In the genomic region with DNA sequence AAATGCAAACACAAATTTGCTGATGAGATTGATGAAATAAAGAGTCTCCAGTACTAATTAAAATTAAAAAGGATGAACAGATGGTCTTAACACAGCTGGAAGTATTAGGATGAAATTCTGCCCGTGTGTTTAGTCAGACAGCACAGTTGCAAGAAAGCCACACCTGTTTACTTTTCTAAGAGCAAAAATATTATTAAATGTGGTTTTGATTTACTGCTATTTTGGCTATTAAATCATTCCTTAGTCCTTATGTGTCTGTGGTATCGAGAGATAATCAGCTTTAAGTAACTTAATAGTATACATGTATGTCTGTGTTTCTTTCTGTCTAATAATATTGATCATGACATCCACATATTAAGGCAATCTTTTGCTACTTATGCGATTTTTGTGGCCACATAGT, we compare ENCODE assay signal across 16 cellular contexts.
DNase-seq lines count a peak whose midpoint lies in the region; TF ChIP-seq lines count a peak whose summit lies in the region.
"Had no signal": no experiment of that assay in that cellular context is flagged by ENCODE, and none has a peak within 500 bp of the region (broad histone marks: within the 10 kb centered on the region; RNA-seq: fewer than 3 reads in every experiment).

No MANE protein-coding gene starts in this region.

- H3K4me3 Mint-ChIP-seq in osteocyte (ENCODE audit: unreplicated experiment): no peak overlapping the region
- H3K4me3 Mint-ChIP-seq: B cell; CD4-positive, alpha-beta T cell; H9 had no signal

- H3K27me3 Mint-ChIP-seq in osteocyte (ENCODE audit: unreplicated experiment): no peaks in the 10 kb centered on the region
- H3K27me3 Mint-ChIP-seq: B cell; CD4-positive, alpha-beta T cell had no signal

- peaks cover 31% of the 10 kb centered on the region for H3K36me3 Mint-ChIP-seq in osteocyte (ENCODE audit: unreplicated experiment)

- peaks cover 43% of the 10 kb centered on the region for H3K4me1 Mint-ChIP-seq in osteocyte (ENCODE audit: unreplicated experiment)
- H3K4me1 Mint-ChIP-seq: B cell had no signal

- TF ChIP-seq CTCF in osteocyte (IDR thresholded peaks at IDR 0.05): no peak

- DNase-seq in DMS 273 treated with DMSO at 0.1 percent for 48 hours (lab: John Stamatoyannopoulos, UW) (peak; percentile 32), NCI-H2171 (lab: John Stamatoyannopoulos, UW) (peak; percentile 50), NCI-H82 (lab: John Stamatoyannopoulos, UW) (peak; percentile 67), osteocyte (ENCODE audit: extremely low spot score, unreplicated experiment) (no peak), NCI-H2107 treated with DMSO at 0.1 percent for 48 hours (lab: John Stamatoyannopoulos, UW; ENCODE audit: unreplicated experiment) (no peak), HK-2 (ENCODE audit: unreplicated experiment) (no peak)
- DNase-seq in activated naive CD4-positive, alpha-beta T cell treated with anti-CD3 and anti-CD28 coated beads, Interleukin-2, amount 50 U/mL, for 16 hours: no peak
- DNase-seq: C1 segment of cervical spinal cord; Calu3; CD4-positive, alpha-beta T cell; DMS153; DMS79 treated with DMSO at 0.1 percent for 48 hours; EL; GOT3; H9 had no signal

- H3K27ac Mint-ChIP-seq in osteocyte (ENCODE audit: unreplicated experiment): peak overlapping the region; percentile 9
- H3K27ac Mint-ChIP-seq: B cell; CD4-positive, alpha-beta T cell; H9 had no signal

- H3K9me3 Mint-ChIP-seq in osteocyte (ENCODE audit: unreplicated experiment): peaks cover 21% of the 10 kb centered on the region

Comparison
In these comparisons a context has a peak if more than half of its experiments do, and no peak if none do; other contexts are left out.
1. DNase-seq: peak in DMS 273 treated with DMSO at 0.1 percent for 48 hours (single experiment), NCI-H2171 (single experiment) and NCI-H82 (single experiment); none in osteocyte (single experiment), NCI-H2107 treated with DMSO at 0.1 percent for 48 hours (single experiment), HK-2 (single experiment) and activated naive CD4-positive, alpha-beta T cell treated with anti-CD3 and anti-CD28 coated beads, Interleukin-2, amount 50 U/mL, for 16 hours (single experiment).